Comparison of ENCODE assay signal across 8 cellular contexts in the genomic region with DNA sequence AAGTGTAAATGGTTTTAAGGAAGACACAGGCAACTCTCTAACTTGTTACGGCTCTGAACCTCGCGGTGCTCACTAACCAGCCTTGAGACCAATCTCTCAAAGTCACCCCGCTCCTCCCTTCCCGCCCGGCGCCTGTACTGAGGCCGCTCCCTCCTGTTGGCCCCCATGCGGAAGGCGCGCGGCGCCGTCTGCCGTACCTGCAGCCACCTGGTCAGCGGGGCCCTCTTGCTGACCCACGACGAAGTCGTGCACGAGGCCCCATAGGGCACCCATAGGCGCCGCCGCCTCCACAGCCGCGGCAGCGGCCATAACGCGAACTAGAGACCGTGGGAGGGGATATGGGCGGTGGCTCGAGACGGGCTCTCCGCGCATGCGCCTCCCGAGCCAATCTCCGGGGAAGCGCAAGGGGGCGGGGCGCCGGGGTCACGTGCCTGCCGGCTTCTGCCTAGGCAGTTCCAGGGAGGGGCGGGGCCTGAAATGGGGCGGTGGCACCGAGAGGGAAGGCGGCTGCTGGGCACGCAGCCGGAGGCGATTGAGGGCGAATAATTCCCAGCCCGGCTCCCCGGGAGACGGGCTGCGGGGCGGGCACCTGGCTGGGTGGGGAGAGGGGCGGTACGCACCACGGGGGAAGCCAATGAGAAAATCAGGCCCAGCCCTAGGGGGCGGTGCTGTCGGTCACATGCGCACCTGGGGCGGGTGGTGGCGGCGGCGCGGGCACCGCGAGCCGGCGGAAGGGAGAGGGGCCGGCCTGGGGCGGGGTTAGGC. TPM values are rescaled to one million over a fixed set of nuclear protein-coding genes. Genes with fewer than 3 reads are reported as not detected.
DNase-seq lines count a peak whose midpoint lies in the region; ATAC-seq and TF ChIP-seq lines count a peak whose summit lies in the region.

TSS of gene MMS19 (minus strand) at position 347 of the 765 bp plus-strand sequence. CDS start at position 309, 38 bp downstream.

- peaks cover 5% of the 10 kb centered on the region for H3K36me3 ChIP-seq in BE2C
- H3K36me3 ChIP-seq in colonic mucosa: no peaks in the 10 kb centered on the region

- H3K4me1 ChIP-seq in BE2C (no peaks in the 10 kb centered on the region), colonic mucosa (peaks cover 5% of the 10 kb centered on the region)

- ATAC-seq in HG03460 (IDR thresholded peaks at IDR 0.05; ENCODE audit: unreplicated experiment): peak; percentile 94

- intact Hi-C loops in colonic mucosa (cut with DNase I): no loop called here

- H3K9me3 ChIP-seq in BE2C (no peaks in the 10 kb centered on the region), colonic mucosa (no peaks in the 10 kb centered on the region)

- peak within 1 kb of the TSS; percentile 91 for H3K27ac ChIP-seq in colonic mucosa

- H3K4me3 ChIP-seq in BE2C (ENCODE audit: low read depth, low read length) (peak within 1 kb of the TSS; percentile 99), colonic mucosa (peak within 1 kb of the TSS; percentile 96)

- peaks cover 24% of the 10 kb centered on the region for H3K27me3 ChIP-seq in BE2C
- H3K27me3 ChIP-seq in colonic mucosa: no peaks in the 10 kb centered on the region

- DNase-seq in BE2C (peak; percentile 100), GM19240 (ENCODE audit: insufficient read length, low spot score) (peak; percentile 97), NCI-H526 (lab: John Stamatoyannopoulos, UW) (peak; percentile 90 to 98), colonic mucosa (peak; percentile 99), left kidney (ENCODE audit: low read depth, low spot score) (peak; percentile 100)
- DNase-seq in activated CD4-positive, alpha-beta T cell treated with anti-CD3 and anti-CD28 coated beads for 48 hours: peak; percentile 100
- DNase-seq in stimulated activated CD4-positive, alpha-beta T cell treated with anti-CD3 and anti-CD28 coated beads, Interleukin-2, amount 100 ng/mL, for 24 hours: peak; percentile 100

- peak within 1 kb of the TSS; percentile 70 to 96 for H3K9ac ChIP-seq in colonic mucosa (ENCODE audit: low read depth in 2 of 2, low read length in 2 of 2)

- TF ChIP-seq CTCF in BE2C (IDR thresholded peaks at IDR 0.05; ENCODE audit: low read depth, low read length): no peak
- no peak for TF ChIP-seq CTCF in colonic mucosa (IDR thresholded peaks at IDR 0.05)

RNA-seq across cellular contexts. Expression of gene MMS19, which starts in this region (rescaled TPM):
- 102 TPM for polyA plus RNA-seq in BE2C (2012; ENCODE audit: insufficient read depth, insufficient read length, low read depth)
- 10 to 100 TPM; 43.7 to 62.2 TPM for total RNA-seq in colonic mucosa

Comparison
In these comparisons a context has a peak if more than half of its experiments do, and no peak if none do; other contexts are left out.
1. Peak in every context shown above with its lines: DNase-seq, ATAC-seq, H3K4me3 ChIP-seq and H3K27ac ChIP-seq.